In the genomic region with DNA sequence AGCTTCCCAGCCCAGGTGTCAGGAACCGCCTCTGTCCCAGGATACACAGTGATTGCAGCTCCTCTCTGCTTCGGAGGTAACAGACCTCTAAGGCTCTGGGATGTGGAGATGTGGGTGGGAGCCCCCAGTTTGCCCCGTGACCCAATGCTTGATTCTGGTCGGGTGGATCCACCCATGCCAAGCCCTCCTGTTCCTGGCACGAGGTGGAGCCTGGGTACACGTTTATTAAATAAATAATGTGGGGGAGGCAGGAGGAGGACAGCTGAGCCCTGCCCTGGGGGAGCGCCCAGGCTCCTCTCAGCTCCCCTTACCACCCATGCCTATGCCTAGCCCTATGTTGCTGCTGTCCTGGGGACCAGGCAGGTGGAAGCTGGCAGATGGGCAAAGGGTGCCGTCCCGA, we compare ENCODE assay signal across 1 cellular context.
TF ChIP-seq lines count a peak whose summit lies in the region.

No MANE protein-coding gene starts in this region.

TF ChIP-seq in HCT116, 20 proteins besides CTCF, POLR2A, EP300 and RAD21 (continued from another document):
- TF ChIP-seq POLR2AphosphoS5 (IDR thresholded peaks at IDR 0.05; ENCODE audit: low read depth, low read length) (no peak), EZH2phosphoT487 (IDR thresholded peaks at IDR 0.05; ENCODE audit: borderline replicate concordance) (no peak), ZFX (IDR thresholded peaks at IDR 0.05) (no peak), SRF (IDR thresholded peaks at IDR 0.05; ENCODE audit: low read depth) (no peak), CEBPB (IDR thresholded peaks at IDR 0.05; ENCODE audit: low read depth) (no peak)
- TF ChIP-seq, protein P1, sequence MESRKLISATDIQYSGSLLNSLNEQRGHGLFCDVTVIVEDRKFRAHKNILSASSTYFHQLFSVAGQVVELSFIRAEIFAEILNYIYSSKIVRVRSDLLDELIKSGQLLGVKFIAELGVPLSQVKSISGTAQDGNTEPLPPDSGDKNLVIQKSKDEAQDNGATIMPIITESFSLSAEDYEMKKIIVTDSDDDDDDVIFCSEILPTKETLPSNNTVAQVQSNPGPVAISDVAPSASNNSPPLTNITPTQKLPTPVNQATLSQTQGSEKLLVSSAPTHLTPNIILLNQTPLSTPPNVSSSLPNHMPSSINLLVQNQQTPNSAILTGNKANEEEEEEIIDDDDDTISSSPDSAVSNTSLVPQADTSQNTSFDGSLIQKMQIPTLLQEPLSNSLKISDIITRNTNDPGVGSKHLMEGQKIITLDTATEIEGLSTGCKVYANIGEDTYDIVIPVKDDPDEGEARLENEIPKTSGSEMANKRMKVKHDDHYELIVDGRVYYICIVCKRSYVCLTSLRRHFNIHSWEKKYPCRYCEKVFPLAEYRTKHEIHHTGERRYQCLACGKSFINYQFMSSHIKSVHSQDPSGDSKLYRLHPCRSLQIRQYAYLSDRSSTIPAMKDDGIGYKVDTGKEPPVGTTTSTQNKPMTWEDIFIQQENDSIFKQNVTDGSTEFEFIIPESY (IDR thresholded peaks at IDR 0.05; ENCODE audit: extremely low read depth, insufficient replicate concordance, low read length), result no peak
